In the genomic region with DNA sequence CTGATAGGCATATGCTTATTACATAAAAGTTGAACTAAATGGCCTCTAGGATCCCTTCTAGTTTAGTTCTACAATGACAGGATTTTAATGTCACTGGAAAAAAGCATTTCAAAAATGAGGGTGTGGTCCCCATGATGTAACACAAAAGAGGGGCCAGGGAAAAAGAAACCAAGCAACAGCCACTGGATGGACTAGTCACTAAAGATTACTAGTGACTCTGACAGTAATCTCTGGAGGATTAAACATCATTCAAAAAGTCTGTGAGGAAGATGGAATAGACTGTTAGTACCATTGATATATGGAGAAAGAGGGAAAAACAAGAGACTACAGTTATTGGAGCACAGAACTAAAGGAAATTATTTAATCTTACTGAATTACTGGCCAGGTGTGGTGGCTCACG, we compare ENCODE assay signal across 20 cellular contexts. TPM values are rescaled to one million over a fixed set of nuclear protein-coding genes. Genes with fewer than 3 reads are reported as not detected.
DNase-seq lines count a peak whose midpoint lies in the region; ATAC-seq, FAIRE-seq and TF ChIP-seq lines count a peak whose summit lies in the region.
"Had no signal": no experiment of that assay in that cellular context is flagged by ENCODE, and none has a peak within 500 bp of the region (broad histone marks: within the 10 kb centered on the region; RNA-seq: fewer than 3 reads in every experiment).

No MANE protein-coding gene starts in this region.

- no peak overlapping the region for H2BK120ac ChIP-seq in H1 (replicated peaks; ENCODE audit: low read depth, low read length)

- H2BK20ac ChIP-seq in H1 (ENCODE audit: low read length): no peak overlapping the region

- no TSS peak for BruUV-seq in HepG2 (replicated peaks; lab: Mats Ljungman, UMichigan)

- H2BK5ac ChIP-seq in H1 (ENCODE audit: low read depth, low read length): no peak overlapping the region

- H4K5ac ChIP-seq in H1 (ENCODE audit: insufficient read length, low read depth, low read length): no peak overlapping the region

- TF ChIP-seq POLR2A in H1 (IDR thresholded peaks at IDR 0.05; ENCODE audit: control extremely low read depth in 1 of 2, low read depth in 2 of 2, low read length in 2 of 2) (no peak), HepG2 (IDR thresholded peaks at IDR 0.05; ENCODE audit: insufficient read depth in 1 of 2, low read depth in 2 of 2, low read length in 2 of 2) (no peak)

- intact Hi-C loops in HepG2 (cut with micrococcal nuclease; ENCODE audit: unreplicated experiment): no loop called here

- H4K91ac ChIP-seq in H1 (replicated peaks; ENCODE audit: insufficient read length, low read length): no peak overlapping the region

- H3K9me2 ChIP-seq in GM23248 (ENCODE audit: insufficient read depth): no peaks in the 10 kb centered on the region

- no peaks in the 10 kb centered on the region for H3F3A ChIP-seq in GM23248 (ENCODE audit: insufficient read depth)

- H3K23ac ChIP-seq in H1 (ENCODE audit: insufficient read length): no peak overlapping the region

- H2BK12ac ChIP-seq in H1 (ENCODE audit: low read depth, low read length): no peak overlapping the region

- H3K23me2 ChIP-seq in H1 (ENCODE audit: low read depth, low read length): no peaks in the 10 kb centered on the region

- H3K79me2 ChIP-seq in ACC112 (ENCODE audit: control insufficient read depth, insufficient read depth, low read length, unreplicated experiment) (peaks cover 67% of the 10 kb centered on the region), GM23248 (ENCODE audit: insufficient read depth) (peaks cover 100% of the 10 kb centered on the region), H1 (ENCODE audit: control insufficient read depth in 1 of 2, insufficient read depth in 2 of 2, low read length in 2 of 2) (peaks cover 0 to 31% of the 10 kb centered on the region in 2 experiments; a peak in 2 of 4 replicates), osteoblast (ENCODE audit: insufficient read depth, low read length) (peaks cover 88% of the 10 kb centered on the region), HepG2 (ENCODE audit: insufficient read depth, low read length) (peaks cover 46% of the 10 kb centered on the region)

- no peak for TF ChIP-seq CTCF in H1 (IDR thresholded peaks at IDR 0.05; ENCODE audit: control extremely low read depth in 1 of 3, insufficient read depth in 1 of 3, low read depth in 1 of 3, low read length in 3 of 3)
- no peak for TF ChIP-seq CTCF in osteoblast (IDR thresholded peaks at IDR 0.05; ENCODE audit: extremely low read depth, low read depth, low read length)
- TF ChIP-seq CTCF in HepG2 (CRISPR knock-in tag; IDR thresholded peaks at IDR 0.05): no peak

- no peak overlapping the region for H3K4me2 ChIP-seq in GM23248 (ENCODE audit: unreplicated experiment)
- no peak overlapping the region for H3K4me2 ChIP-seq in H1 (ENCODE audit: insufficient read depth in 1 of 2, low read depth in 2 of 2, low read length in 2 of 2)
- no peak overlapping the region for H3K4me2 ChIP-seq in osteoblast (ENCODE audit: insufficient read depth, low read length)
- H3K4me2 ChIP-seq in HepG2 (ENCODE audit: low read depth, low read length): no peak overlapping the region
- H3K4me2 ChIP-seq: KMS-11 had no signal

- no peaks in the 10 kb centered on the region for H3K36me3 ChIP-seq in ACC112 (ENCODE audit: insufficient read depth, low read length)
- H3K36me3 ChIP-seq in GM23248 (ENCODE audit: low read depth): 0 out of 2 replicates have a peak, but pooled peaks cover 7% of the 10 kb centered on the region
- no peaks in the 10 kb centered on the region; a peak in 1 of 8 replicates for H3K36me3 ChIP-seq in H1 (ENCODE audit: control insufficient read depth in 2 of 4, insufficient read depth in 4 of 4, low read length in 3 of 4)
- peaks cover 13% of the 10 kb centered on the region for H3K36me3 ChIP-seq in osteoblast (ENCODE audit: insufficient read depth, low read length)
- H3K36me3 ChIP-seq in HepG2 (replicated peaks in 1 of 2; ENCODE audit: control insufficient read depth in 1 of 2, insufficient read depth in 2 of 2, low read length in 2 of 2): peaks cover 6 to 50% of the 10 kb centered on the region in 2 experiments; a peak in 4 of 5 replicates
- H3K36me3 ChIP-seq: MG63, SJCRH30 had no signal

- no peak overlapping the region for H3K9ac ChIP-seq in GM23248
- H3K9ac ChIP-seq in H1 (replicated peaks in 1 of 4; ENCODE audit: extremely low read depth in 1 of 4, low read depth in 3 of 4, low read length in 3 of 4): no peak overlapping the region
- no peak overlapping the region for H3K9ac ChIP-seq in HepG2 (ENCODE audit: insufficient read depth, low read depth, low read length)
- H3K9ac ChIP-seq: KMS-11 had no signal

- CTCF ChIA-PET in H1 (lab: Charles Lee; ENCODE audit: partially characterized antibody) (no interaction called here), HepG2 (lab: Yijun Ruan, JAX; ENCODE audit: low intra/inter-chr PET ratio, low total read pairs) (no interaction called here)

- H4K8ac ChIP-seq in H1 (ENCODE audit: extremely low read depth, insufficient read depth, low read length): no peak overlapping the region

- no peak overlapping the region for H2BK15ac ChIP-seq in H1 (ENCODE audit: low read length)

- H3K4ac ChIP-seq in H1 (replicated peaks; ENCODE audit: insufficient read length, low read depth, low read length): no peak overlapping the region

- H3K18ac ChIP-seq in H1 (ENCODE audit: extremely low read depth, low read length): no peak overlapping the region

- FAIRE-seq in H1 (lab: Jason Lieb, UNC) (no peak), HepG2 (lab: Jason Lieb, UNC) (no peak)
- FAIRE-seq: A204.1, GM12878 had no signal

- H3K9me3 ChIP-seq in GM23248 (ENCODE audit: low read depth): no peaks in the 10 kb centered on the region
- no peaks in the 10 kb centered on the region for H3K9me3 ChIP-seq in H1 (ENCODE audit: insufficient read depth in 2 of 2, low read depth in 1 of 2, low read length in 1 of 2)
- no peaks in the 10 kb centered on the region for H3K9me3 ChIP-seq in osteoblast (ENCODE audit: low read depth, low read length)
- H3K9me3 ChIP-seq in HepG2 (ENCODE audit: low read length): no peaks in the 10 kb centered on the region
- H3K9me3 ChIP-seq: MG63, SJCRH30 had no signal

- TF ChIP-seq RAD21 in H1 (IDR thresholded peaks at IDR 0.05 in 1 of 2, conservative IDR thresholded peaks at IDR 0.05 in 1 of 2; ENCODE audit: low read depth in 2 of 2, low read length in 2 of 2) (no peak), HepG2 (CRISPR knock-in tag; IDR thresholded peaks at IDR 0.05) (no peak)

- DNase-seq in GM23248: peak; percentile 36
- no peak for DNase-seq in H1 (ENCODE audit: low read depth in 1 of 2, low spot score in 2 of 2)
- DNase-seq in osteoblast (ENCODE audit: insufficient read length, low spot score, missing footprints): peak; percentile 21
- no peak for DNase-seq in DMS 273 treated with DMSO at 0.1 percent for 48 hours (lab: John Stamatoyannopoulos, UW)
- DNase-seq in HepG2 (ENCODE audit: low spot score): no peak
- DNase-seq: AML-193, GOT3, MG63, NCI-H1048, NCI-H1436, NCI-H2029, NCI-H526, SJCRH30 had no signal

- 29 to 45% methylated on average over 1 of the region's 1 CpG for WGBS in GM23248 (ENCODE audit: low coverage in 1 of 2, low lambda C conversion rate in 2 of 2, missing lambda C conversion rate in 2 of 2), 2 experiments
- 82% methylated on average over 1 of the region's 1 CpG; no CpG with 5 or more reads in 1 of the 2 experiments for WGBS in H1 (ENCODE audit: extremely low coverage in 1 of 2, insufficient coverage in 1 of 2, insufficient read length in 1 of 2, insufficient replicate concordance in 2 of 2, low coverage in 1 of 2, low lambda C conversion rate in 2 of 2, missing lambda C conversion rate in 1 of 2), 2 experiments
- WGBS in HepG2 (ENCODE audit: low lambda C conversion rate): 93% methylated on average over 1 of the region's 1 CpG

- H3K4me3 ChIP-seq in ACC112 (ENCODE audit: low read depth, low read length) (no peak overlapping the region), GM23248 (no peak overlapping the region), H1 (ENCODE audit: extremely low read depth in 1 of 4, insufficient read depth in 2 of 4, low read depth in 3 of 4, low read length in 4 of 4) (no peak overlapping the region), osteoblast (ENCODE audit: insufficient read depth, low read length) (no peak overlapping the region), HepG2 (replicated peaks in 1 of 3; ENCODE audit: insufficient read depth in 1 of 3, low read depth in 2 of 3, low read length in 3 of 3) (no peak overlapping the region)
- H3K4me3 ChIP-seq: GM12878, MG63, SJCRH30 had no signal

- H2AFZ ChIP-seq in ACC112 (ENCODE audit: low read length, unreplicated experiment) (no peak overlapping the region), GM23248 (no peak overlapping the region), H1 (ENCODE audit: low read length) (no peak overlapping the region), osteoblast (ENCODE audit: low read length) (no peak overlapping the region), HepG2 (ENCODE audit: low read length) (no peak overlapping the region)

- H3K56ac ChIP-seq in H1 (replicated peaks; ENCODE audit: insufficient read length, low read depth, low read length): peak overlapping the region; percentile 30

- POLR2A ChIA-PET in H1 (lab: Charles Lee; ENCODE audit: partially characterized antibody): no interaction called here
- POLR2A ChIA-PET in HepG2 (lab: Yijun Ruan, JAX): no interaction called here

- no peak for ATAC-seq in GM21390 (IDR thresholded peaks at IDR 0.05; ENCODE audit: unreplicated experiment)
- no peak for ATAC-seq in HepG2
- ATAC-seq in HG02973 (IDR thresholded peaks at IDR 0.05; ENCODE audit: unreplicated experiment): no peak

- H3K27ac ChIP-seq in ACC112 (ENCODE audit: low read depth, low read length) (peak overlapping the region; percentile 9; the same call in 1 of the 2 replicates), GM23248 (no peak overlapping the region), H1 (ENCODE audit: low read depth, low read length) (no peak overlapping the region), osteoblast (ENCODE audit: low read depth, low read length) (no peak overlapping the region), HepG2 (ENCODE audit: extremely low read length, insufficient read depth, low read length) (no peak overlapping the region)
- H3K27ac ChIP-seq: C4-2B, KMS-11, SJCRH30 had no signal

- H3K27me3 ChIP-seq in ACC112 (ENCODE audit: insufficient read depth, low read length) (no peaks in the 10 kb centered on the region), GM23248 (replicated peaks; ENCODE audit: insufficient read depth) (no peaks in the 10 kb centered on the region), H1 (replicated peaks in 1 of 4; ENCODE audit: control insufficient read depth in 3 of 4, extremely low read depth in 1 of 4, insufficient read depth in 3 of 4, low read length in 3 of 4) (no peaks in the 10 kb centered on the region), osteoblast (ENCODE audit: insufficient read depth, low read length) (no peaks in the 10 kb centered on the region), HepG2 (ENCODE audit: control insufficient read depth in 1 of 2, insufficient read depth in 2 of 2, low read length in 2 of 2) (no peaks in the 10 kb centered on the region)
- H3K27me3 ChIP-seq: MG63, SJCRH30 had no signal

- no peak overlapping the region for H2AK5ac ChIP-seq in H1 (ENCODE audit: low read depth, low read length)

- no peaks in the 10 kb centered on the region for H4K20me1 ChIP-seq in GM23248 (ENCODE audit: insufficient read depth)
- H4K20me1 ChIP-seq in H1 (replicated peaks in 1 of 2; ENCODE audit: control insufficient read depth in 1 of 2, insufficient read depth in 2 of 2, low read length in 2 of 2): peaks cover 2 to 6% of the 10 kb centered on the region in 2 experiments
- H4K20me1 ChIP-seq in osteoblast (ENCODE audit: insufficient read depth, low read length): peaks cover 12% of the 10 kb centered on the region
- H4K20me1 ChIP-seq in HepG2 (ENCODE audit: insufficient read depth, low read length): no peaks in the 10 kb centered on the region; the same call in none of the 2 replicates

- peaks cover 2% of the 10 kb centered on the region; the same call in 1 of the 2 replicates for H3K79me1 ChIP-seq in H1 (ENCODE audit: low read depth, low read length)

- no peak overlapping the region for H3K14ac ChIP-seq in H1 (ENCODE audit: insufficient read length)

- in situ Hi-C loops in GM23248 (cut with MboI) (no loop called here), HepG2 (cut with HindIII; ENCODE audit: extremely low pct_ligation_motif_present, low pct_unique_long_range_greater_than_20kb) (no loop called here)

- TF ChIP-seq EP300 in H1 (IDR thresholded peaks at IDR 0.05; ENCODE audit: borderline replicate concordance in 1 of 2, low read depth in 2 of 2, low read length in 2 of 2) (no peak), HepG2 (IDR thresholded peaks at IDR 0.05; ENCODE audit: low read depth in 2 of 2, low read length in 2 of 2) (no peak), HepG2 (CRISPR knock-in tag; IDR thresholded peaks at IDR 0.05; ENCODE audit: borderline replicate concordance) (no peak)

- H3K4me1 ChIP-seq in ACC112 (ENCODE audit: control insufficient read depth, insufficient read depth, low read length, unreplicated experiment) (peaks cover 8% of the 10 kb centered on the region), GM23248 (ENCODE audit: insufficient read depth) (peaks cover 9% of the 10 kb centered on the region), H1 (replicated peaks in 1 of 4; ENCODE audit: control insufficient read depth in 3 of 4, insufficient read depth in 4 of 4, low read length in 3 of 4) (no peaks in the 10 kb centered on the region), osteoblast (ENCODE audit: insufficient read depth, low read length) (no peaks in the 10 kb centered on the region), HepG2 (ENCODE audit: insufficient read depth, low read length) (peaks cover 29% of the 10 kb centered on the region)
- H3K4me1 ChIP-seq: SJCRH30 had no signal

RNA-seq across cellular contexts. Expression of a gene that starts 22.5 kb away (rescaled TPM):
- 129 and 152 TPM in 2 replicates for total RNA-seq in GM23248 (2014; rRNA removed; shearing (Covaris generic))
- 142 and 144 TPM in 2 replicates for polyA plus RNA-seq in GM23248 (2016; fragmentation: Nextera tagmentation; extraction: Ambion mirVana)
- 93.6 and 101 TPM in 2 replicates for total RNA-seq in H1 (2021; fragmentation: NEBNext Ultra II Directional; extraction: Animal tissue kit (Norgen Biotek cat#: 25700))
- polyA plus RNA-seq in H1 (2011; rRNA removed): 15.3 and 23.7 TPM in 2 replicates
- 31.5 TPM for polyA plus RNA-seq in H1 (2011; cell fraction: cytosol; rRNA removed)
- 28.8 TPM for polyA plus RNA-seq in H1 (2011; cell fraction: nucleus; rRNA removed)
- 40.5 to 62.2 TPM (median 55.7 TPM) in 4 replicates for polyA plus RNA-seq in H1 (2012, experiment 1 of 2)
- polyA plus RNA-seq in H1 (2012, experiment 2 of 2): 5.6 TPM
- 64.6 TPM for polyA plus RNA-seq in H1 (2013, experiment 1 of 2)
- 62.1 TPM for polyA plus RNA-seq in H1 (2013, experiment 2 of 2)
- polyA minus RNA-seq in H1 (2011; rRNA and poly(A)+ RNA removed): 44.8 and 77.0 TPM in 2 replicates
- 61.8 TPM for polyA minus RNA-seq in H1 (2011; cell fraction: cytosol; rRNA and poly(A)+ RNA removed)
- 105 TPM for polyA minus RNA-seq in H1 (2011; cell fraction: nucleus; rRNA and poly(A)+ RNA removed)
- total RNA-seq in osteoblast: 101 and 107 TPM in 2 replicates
- 67.5 and 99.8 TPM in 2 replicates for total RNA-seq in HepG2 (2016; rRNA removed; fragmentation: Illumina TruSeq; extraction: Trizol)
- total RNA-seq in HepG2 (2016; cell fraction: cytosol; rRNA removed; fragmentation: Illumina TruSeq; extraction: Trizol; ENCODE audit: low read depth): 127 and 147 TPM in 2 replicates
- total RNA-seq in HepG2 (2016; cell fraction: insoluble cytoplasmic fraction; rRNA removed; fragmentation: Illumina TruSeq; extraction: Trizol): 68.9 and 96.4 TPM in 2 replicates
- 82.3 and 91.0 TPM in 2 replicates for total RNA-seq in HepG2 (2016; cell fraction: membrane; rRNA removed; fragmentation: Illumina TruSeq; extraction: Trizol)
- total RNA-seq in HepG2 (2016; cell fraction: nucleus; rRNA removed; fragmentation: Illumina TruSeq; extraction: Trizol): 59.8 and 61.0 TPM in 2 replicates
- polyA plus RNA-seq in HepG2 (2011; rRNA removed): 40.3 and 45.8 TPM in 2 replicates
- 21.7 and 32.6 TPM in 2 replicates for polyA plus RNA-seq in HepG2 (2011; cell fraction: cytosol; rRNA removed)
- 33.2 and 41.7 TPM in 2 replicates for polyA plus RNA-seq in HepG2 (2011; cell fraction: nucleus; rRNA removed)
- 73.2 and 109 TPM in 2 replicates for polyA plus RNA-seq in HepG2 (2012)
- polyA plus RNA-seq in HepG2 (2016; cell fraction: cytosol; fragmentation: Illumina TruSeq; extraction: Trizol; ENCODE audit: low read depth): 13.9 and 14.1 TPM in 2 replicates
- 101 and 102 TPM in 2 replicates for polyA plus RNA-seq in HepG2 (2016; cell fraction: insoluble cytoplasmic fraction; fragmentation: Illumina TruSeq; extraction: Trizol; ENCODE audit: low read depth)
- polyA plus RNA-seq in HepG2 (2016; cell fraction: membrane; fragmentation: Illumina TruSeq; extraction: Trizol; ENCODE audit: low read depth): 27.0 and 27.3 TPM in 2 replicates
- polyA plus RNA-seq in HepG2 (2016; cell fraction: nucleus; fragmentation: Illumina TruSeq; extraction: Trizol; ENCODE audit: insufficient read depth, low read depth): 55.0 TPM in 2 replicates
- polyA minus RNA-seq in HepG2 (2011; rRNA and poly(A)+ RNA removed; ENCODE audit: low replicate concordance): 19.0 and 33.7 TPM in 2 replicates
- polyA minus RNA-seq in HepG2 (2011; cell fraction: cytosol; rRNA and poly(A)+ RNA removed): 67.6 and 75.0 TPM in 2 replicates
- polyA minus RNA-seq in HepG2 (2011; cell fraction: nucleus; rRNA and poly(A)+ RNA removed): 90.5 and 106 TPM in 2 replicates

RNA-seq across cellular contexts. Expression of a gene that starts 22.9 kb away (rescaled TPM):
- total RNA-seq in GM23248 (2014; rRNA removed; shearing (Covaris generic)): 43.6 and 46.0 TPM in 2 replicates
- polyA plus RNA-seq in GM23248 (2016; fragmentation: Nextera tagmentation; extraction: Ambion mirVana) (18.0 and 19.8 TPM in 2 replicates), H1 (2011; rRNA removed) (3.1 and 3.4 TPM in 2 replicates), HepG2 (2011; rRNA removed) (21.2 and 21.4 TPM in 2 replicates)
- 16.8 and 17.8 TPM in 2 replicates for total RNA-seq in H1 (2021; fragmentation: NEBNext Ultra II Directional; extraction: Animal tissue kit (Norgen Biotek cat#: 25700))
- 4.8 TPM for polyA plus RNA-seq in H1 (2011; cell fraction: cytosol; rRNA removed)
- 4.1 TPM for polyA plus RNA-seq in H1 (2011; cell fraction: nucleus; rRNA removed)
- 3.9 to 5.6 TPM (median 5.0 TPM) in 4 replicates for polyA plus RNA-seq in H1 (2012, experiment 1 of 2)
- 1.8 TPM for polyA plus RNA-seq in H1 (2012, experiment 2 of 2)
- 11.9 TPM for polyA plus RNA-seq in H1 (2013, experiment 1 of 2)
- polyA plus RNA-seq in H1 (2013, experiment 2 of 2): 11.0 TPM
- 3.2 and 4.2 TPM in 2 replicates for polyA minus RNA-seq in H1 (2011; rRNA and poly(A)+ RNA removed)
- 7.4 TPM for polyA minus RNA-seq in H1 (2011; cell fraction: cytosol; rRNA and poly(A)+ RNA removed)
- polyA minus RNA-seq in H1 (2011; cell fraction: nucleus; rRNA and poly(A)+ RNA removed): 11.6 TPM
- total RNA-seq in osteoblast (14.7 and 17.7 TPM in 2 replicates), HepG2 (2016; rRNA removed; fragmentation: Illumina TruSeq; extraction: Trizol) (22.5 and 24.7 TPM in 2 replicates)
- total RNA-seq in HepG2 (2016; cell fraction: cytosol; rRNA removed; fragmentation: Illumina TruSeq; extraction: Trizol; ENCODE audit: low read depth): 2.8 and 3.4 TPM in 2 replicates
- 23.3 TPM in 2 replicates for total RNA-seq in HepG2 (2016; cell fraction: insoluble cytoplasmic fraction; rRNA removed; fragmentation: Illumina TruSeq; extraction: Trizol)
- total RNA-seq in HepG2 (2016; cell fraction: membrane; rRNA removed; fragmentation: Illumina TruSeq; extraction: Trizol): 18.1 and 21.3 TPM in 2 replicates
- total RNA-seq in HepG2 (2016; cell fraction: nucleus; rRNA removed; fragmentation: Illumina TruSeq; extraction: Trizol): 15.8 TPM in 2 replicates
- 16.7 and 19.2 TPM in 2 replicates for polyA plus RNA-seq in HepG2 (2011; cell fraction: cytosol; rRNA removed)
- 9.7 and 10.8 TPM in 2 replicates for polyA plus RNA-seq in HepG2 (2011; cell fraction: nucleus; rRNA removed)
- polyA plus RNA-seq in HepG2 (2012): 35.4 and 36.3 TPM in 2 replicates
- 2.6 and 2.8 TPM in 2 replicates for polyA plus RNA-seq in HepG2 (2016; cell fraction: cytosol; fragmentation: Illumina TruSeq; extraction: Trizol; ENCODE audit: low read depth)
- polyA plus RNA-seq in HepG2 (2016; cell fraction: insoluble cytoplasmic fraction; fragmentation: Illumina TruSeq; extraction: Trizol; ENCODE audit: low read depth): 30.8 and 30.9 TPM in 2 replicates
- polyA plus RNA-seq in HepG2 (2016; cell fraction: membrane; fragmentation: Illumina TruSeq; extraction: Trizol; ENCODE audit: low read depth): 12.6 and 14.5 TPM in 2 replicates
- polyA plus RNA-seq in HepG2 (2016; cell fraction: nucleus; fragmentation: Illumina TruSeq; extraction: Trizol; ENCODE audit: insufficient read depth, low read depth): 25.4 and 26.3 TPM in 2 replicates
- polyA minus RNA-seq in HepG2 (2011; rRNA and poly(A)+ RNA removed; ENCODE audit: low replicate concordance): 8.3 and 28.5 TPM in 2 replicates
- 31.9 and 34.1 TPM in 2 replicates for polyA minus RNA-seq in HepG2 (2011; cell fraction: cytosol; rRNA and poly(A)+ RNA removed)
- polyA minus RNA-seq in HepG2 (2011; cell fraction: nucleus; rRNA and poly(A)+ RNA removed): 15.5 and 17.7 TPM in 2 replicates

Comparison
In these comparisons a context has a peak if more than half of its experiments do, and no peak if none do; other contexts are left out.
1. DNase-seq: peak in GM23248 (single experiment) and osteoblast (single experiment); none in H1 (0 of 2), DMS 273 treated with DMSO at 0.1 percent for 48 hours (single experiment) and HepG2 (single experiment).